In the genomic region with DNA sequence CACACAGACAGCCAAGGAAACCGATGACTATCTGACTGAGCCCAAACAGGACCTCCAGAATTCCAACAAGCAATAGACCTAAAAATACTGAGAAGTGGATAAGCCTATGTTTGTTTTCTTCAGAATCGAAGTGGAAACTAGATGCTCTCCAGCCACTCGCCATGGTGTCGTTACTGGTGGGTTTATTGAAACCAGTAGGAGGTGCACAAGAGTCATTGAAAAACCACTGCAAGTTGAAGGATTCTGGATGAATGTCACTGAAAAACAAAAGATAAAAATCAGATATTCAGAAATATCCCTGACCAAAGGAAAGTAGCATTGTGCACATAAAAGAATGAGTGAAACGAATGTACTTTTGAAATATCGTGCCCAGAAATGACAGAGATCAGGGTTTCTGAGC, we compare ENCODE assay signal across 1 cellular context.
TF ChIP-seq lines count a peak whose summit lies in the region.

No MANE protein-coding gene starts in this region.

TF ChIP-seq in WTC11, 78 proteins besides CTCF, POLR2A, EP300 and RAD21 (continued from another document):
- TF ChIP-seq FOXJ3 (CRISPR knock-in tag; IDR thresholded peaks at IDR 0.05; ENCODE audit: borderline replicate concordance) (no peak), ZNF671 (CRISPR knock-in tag; IDR thresholded peaks at IDR 0.05) (no peak), ZMAT4 (CRISPR knock-in tag; IDR thresholded peaks at IDR 0.05) (no peak), GABPB1 (CRISPR knock-in tag; IDR thresholded peaks at IDR 0.05) (no peak), E2F4 (CRISPR knock-in tag; IDR thresholded peaks at IDR 0.05; ENCODE audit: borderline replicate concordance, low read depth) (no peak), AR (CRISPR knock-in tag; IDR thresholded peaks at IDR 0.05) (no peak), ELF4 (CRISPR knock-in tag; IDR thresholded peaks at IDR 0.05; ENCODE audit: low read depth) (no peak), SP1 (CRISPR knock-in tag; conservative IDR thresholded peaks at IDR 0.05) (no peak)
- TF ChIP-seq, protein P1, sequence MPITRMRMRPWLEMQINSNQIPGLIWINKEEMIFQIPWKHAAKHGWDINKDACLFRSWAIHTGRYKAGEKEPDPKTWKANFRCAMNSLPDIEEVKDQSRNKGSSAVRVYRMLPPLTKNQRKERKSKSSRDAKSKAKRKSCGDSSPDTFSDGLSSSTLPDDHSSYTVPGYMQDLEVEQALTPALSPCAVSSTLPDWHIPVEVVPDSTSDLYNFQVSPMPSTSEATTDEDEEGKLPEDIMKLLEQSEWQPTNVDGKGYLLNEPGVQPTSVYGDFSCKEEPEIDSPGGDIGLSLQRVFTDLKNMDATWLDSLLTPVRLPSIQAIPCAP (CRISPR knock-in tag; IDR thresholded peaks at IDR 0.05) = no peak
- TF ChIP-seq, protein P2, sequence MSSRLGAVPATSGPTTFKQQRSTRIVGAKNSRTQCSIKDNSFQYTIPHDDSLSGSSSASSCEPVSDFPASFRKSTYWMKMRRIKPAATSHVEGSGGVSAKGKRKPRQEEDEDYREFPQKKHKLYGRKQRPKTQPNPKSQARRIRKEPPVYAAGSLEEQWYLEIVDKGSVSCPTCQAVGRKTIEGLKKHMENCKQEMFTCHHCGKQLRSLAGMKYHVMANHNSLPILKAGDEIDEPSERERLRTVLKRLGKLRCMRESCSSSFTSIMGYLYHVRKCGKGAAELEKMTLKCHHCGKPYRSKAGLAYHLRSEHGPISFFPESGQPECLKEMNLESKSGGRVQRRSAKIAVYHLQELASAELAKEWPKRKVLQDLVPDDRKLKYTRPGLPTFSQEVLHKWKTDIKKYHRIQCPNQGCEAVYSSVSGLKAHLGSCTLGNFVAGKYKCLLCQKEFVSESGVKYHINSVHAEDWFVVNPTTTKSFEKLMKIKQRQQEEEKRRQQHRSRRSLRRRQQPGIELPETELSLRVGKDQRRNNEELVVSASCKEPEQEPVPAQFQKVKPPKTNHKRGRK (CRISPR knock-in tag; IDR thresholded peaks at IDR 0.05; ENCODE audit: borderline replicate concordance) = no peak
